1 cellular context compared by ENCODE assay signal in the genomic region with DNA sequence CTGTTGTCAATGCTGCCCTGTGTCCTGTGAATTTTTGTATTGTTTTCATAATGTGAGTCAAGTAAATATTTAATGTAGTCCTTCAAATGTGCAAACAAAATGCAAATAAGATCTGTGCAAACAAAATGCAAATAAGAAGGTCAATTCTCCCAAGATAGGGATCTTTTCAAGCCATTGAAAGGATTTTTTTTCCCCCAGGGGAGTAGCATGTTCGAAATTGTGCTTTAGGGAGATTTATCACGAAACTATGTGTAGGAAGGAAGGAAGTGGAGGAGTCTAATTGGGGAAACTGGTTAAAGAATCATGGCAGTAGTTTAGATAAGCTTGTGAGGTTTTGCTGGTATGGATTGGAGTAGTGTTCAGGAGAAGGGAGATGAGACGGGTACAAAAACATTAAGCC.
TF ChIP-seq lines count a peak whose summit lies in the region.

No MANE protein-coding gene starts in this region.

TF ChIP-seq in GM23338, 12 proteins besides CTCF, POLR2A, EP300 and RAD21 (continued from another document):
- TF ChIP-seq, protein P1, sequence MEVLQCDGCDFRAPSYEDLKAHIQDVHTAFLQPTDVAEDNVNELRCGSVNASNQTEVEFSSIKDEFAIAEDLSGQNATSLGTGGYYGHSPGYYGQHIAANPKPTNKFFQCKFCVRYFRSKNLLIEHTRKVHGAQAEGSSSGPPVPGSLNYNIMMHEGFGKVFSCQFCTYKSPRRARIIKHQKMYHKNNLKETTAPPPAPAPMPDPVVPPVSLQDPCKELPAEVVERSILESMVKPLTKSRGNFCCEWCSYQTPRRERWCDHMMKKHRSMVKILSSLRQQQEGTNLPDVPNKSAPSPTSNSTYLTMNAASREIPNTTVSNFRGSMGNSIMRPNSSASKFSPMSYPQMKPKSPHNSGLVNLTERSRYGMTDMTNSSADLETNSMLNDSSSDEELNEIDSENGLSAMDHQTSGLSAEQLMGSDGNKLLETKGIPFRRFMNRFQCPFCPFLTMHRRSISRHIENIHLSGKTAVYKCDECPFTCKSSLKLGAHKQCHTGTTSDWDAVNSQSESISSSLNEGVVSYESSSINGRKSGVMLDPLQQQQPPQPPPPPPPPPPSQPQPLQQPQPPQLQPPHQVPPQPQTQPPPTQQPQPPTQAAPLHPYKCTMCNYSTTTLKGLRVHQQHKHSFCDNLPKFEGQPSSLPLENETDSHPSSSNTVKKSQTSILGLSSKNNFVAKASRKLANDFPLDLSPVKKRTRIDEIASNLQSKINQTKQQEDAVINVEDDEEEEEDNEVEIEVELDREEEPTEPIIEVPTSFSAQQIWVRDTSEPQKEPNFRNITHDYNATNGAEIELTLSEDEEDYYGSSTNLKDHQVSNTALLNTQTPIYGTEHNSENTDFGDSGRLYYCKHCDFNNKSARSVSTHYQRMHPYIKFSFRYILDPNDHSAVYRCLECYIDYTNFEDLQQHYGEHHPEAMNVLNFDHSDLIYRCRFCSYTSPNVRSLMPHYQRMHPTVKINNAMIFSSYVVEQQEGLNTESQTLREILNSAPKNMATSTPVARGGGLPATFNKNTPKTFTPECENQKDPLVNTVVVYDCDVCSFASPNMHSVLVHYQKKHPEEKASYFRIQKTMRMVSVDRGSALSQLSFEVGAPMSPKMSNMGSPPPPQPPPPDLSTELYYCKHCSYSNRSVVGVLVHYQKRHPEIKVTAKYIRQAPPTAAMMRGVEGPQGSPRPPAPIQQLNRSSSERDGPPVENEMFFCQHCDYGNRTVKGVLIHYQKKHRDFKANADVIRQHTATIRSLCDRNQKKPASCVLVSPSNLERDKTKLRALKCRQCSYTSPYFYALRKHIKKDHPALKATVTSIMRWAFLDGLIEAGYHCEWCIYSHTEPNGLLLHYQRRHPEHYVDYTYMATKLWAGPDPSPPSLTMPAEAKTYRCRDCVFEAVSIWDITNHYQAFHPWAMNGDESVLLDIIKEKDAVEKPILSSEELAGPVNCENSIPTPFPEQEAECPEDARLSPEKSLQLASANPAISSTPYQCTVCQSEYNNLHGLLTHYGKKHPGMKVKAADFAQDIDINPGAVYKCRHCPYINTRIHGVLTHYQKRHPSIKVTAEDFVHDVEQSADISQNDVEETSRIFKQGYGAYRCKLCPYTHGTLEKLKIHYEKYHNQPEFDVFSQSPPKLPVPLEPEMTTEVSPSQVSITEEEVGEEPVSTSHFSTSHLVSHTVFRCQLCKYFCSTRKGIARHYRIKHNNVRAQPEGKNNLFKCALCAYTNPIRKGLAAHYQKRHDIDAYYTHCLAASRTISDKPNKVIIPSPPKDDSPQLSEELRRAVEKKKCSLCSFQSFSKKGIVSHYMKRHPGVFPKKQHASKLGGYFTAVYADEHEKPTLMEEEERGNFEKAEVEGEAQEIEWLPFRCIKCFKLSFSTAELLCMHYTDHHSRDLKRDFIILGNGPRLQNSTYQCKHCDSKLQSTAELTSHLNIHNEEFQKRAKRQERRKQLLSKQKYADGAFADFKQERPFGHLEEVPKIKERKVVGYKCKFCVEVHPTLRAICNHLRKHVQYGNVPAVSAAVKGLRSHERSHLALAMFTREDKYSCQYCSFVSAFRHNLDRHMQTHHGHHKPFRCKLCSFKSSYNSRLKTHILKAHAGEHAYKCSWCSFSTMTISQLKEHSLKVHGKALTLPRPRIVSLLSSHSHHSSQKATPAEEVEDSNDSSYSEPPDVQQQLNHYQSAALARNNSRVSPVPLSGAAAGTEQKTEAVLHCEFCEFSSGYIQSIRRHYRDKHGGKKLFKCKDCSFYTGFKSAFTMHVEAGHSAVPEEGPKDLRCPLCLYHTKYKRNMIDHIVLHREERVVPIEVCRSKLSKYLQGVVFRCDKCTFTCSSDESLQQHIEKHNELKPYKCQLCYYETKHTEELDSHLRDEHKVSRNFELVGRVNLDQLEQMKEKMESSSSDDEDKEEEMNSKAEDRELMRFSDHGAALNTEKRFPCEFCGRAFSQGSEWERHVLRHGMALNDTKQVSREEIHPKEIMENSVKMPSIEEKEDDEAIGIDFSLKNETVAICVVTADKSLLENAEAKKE (CRISPR knock-in tag; IDR thresholded peaks at IDR 0.05) = no peak
- TF ChIP-seq EZH2 (IDR thresholded peaks at IDR 0.05; ENCODE audit: low read depth, unreplicated experiment) (no peak), JUNB (IDR thresholded peaks at IDR 0.05; ENCODE audit: unreplicated experiment) (no peak), ZNF114 (CRISPR knock-in tag; IDR thresholded peaks at IDR 0.05) (no peak), ZNF331 (CRISPR knock-in tag; IDR thresholded peaks at IDR 0.05; ENCODE audit: low read depth) (no peak), STAT1 (IDR thresholded peaks at IDR 0.05; ENCODE audit: unreplicated experiment) (no peak), EZH2phosphoT487 (IDR thresholded peaks at IDR 0.05; ENCODE audit: unreplicated experiment) (no peak)
- TF ChIP-seq, protein P2, sequence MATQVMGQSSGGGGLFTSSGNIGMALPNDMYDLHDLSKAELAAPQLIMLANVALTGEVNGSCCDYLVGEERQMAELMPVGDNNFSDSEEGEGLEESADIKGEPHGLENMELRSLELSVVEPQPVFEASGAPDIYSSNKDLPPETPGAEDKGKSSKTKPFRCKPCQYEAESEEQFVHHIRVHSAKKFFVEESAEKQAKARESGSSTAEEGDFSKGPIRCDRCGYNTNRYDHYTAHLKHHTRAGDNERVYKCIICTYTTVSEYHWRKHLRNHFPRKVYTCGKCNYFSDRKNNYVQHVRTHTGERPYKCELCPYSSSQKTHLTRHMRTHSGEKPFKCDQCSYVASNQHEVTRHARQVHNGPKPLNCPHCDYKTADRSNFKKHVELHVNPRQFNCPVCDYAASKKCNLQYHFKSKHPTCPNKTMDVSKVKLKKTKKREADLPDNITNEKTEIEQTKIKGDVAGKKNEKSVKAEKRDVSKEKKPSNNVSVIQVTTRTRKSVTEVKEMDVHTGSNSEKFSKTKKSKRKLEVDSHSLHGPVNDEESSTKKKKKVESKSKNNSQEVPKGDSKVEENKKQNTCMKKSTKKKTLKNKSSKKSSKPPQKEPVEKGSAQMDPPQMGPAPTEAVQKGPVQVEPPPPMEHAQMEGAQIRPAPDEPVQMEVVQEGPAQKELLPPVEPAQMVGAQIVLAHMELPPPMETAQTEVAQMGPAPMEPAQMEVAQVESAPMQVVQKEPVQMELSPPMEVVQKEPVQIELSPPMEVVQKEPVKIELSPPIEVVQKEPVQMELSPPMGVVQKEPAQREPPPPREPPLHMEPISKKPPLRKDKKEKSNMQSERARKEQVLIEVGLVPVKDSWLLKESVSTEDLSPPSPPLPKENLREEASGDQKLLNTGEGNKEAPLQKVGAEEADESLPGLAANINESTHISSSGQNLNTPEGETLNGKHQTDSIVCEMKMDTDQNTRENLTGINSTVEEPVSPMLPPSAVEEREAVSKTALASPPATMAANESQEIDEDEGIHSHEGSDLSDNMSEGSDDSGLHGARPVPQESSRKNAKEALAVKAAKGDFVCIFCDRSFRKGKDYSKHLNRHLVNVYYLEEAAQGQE (IDR thresholded peaks at IDR 0.05; ENCODE audit: unreplicated experiment) = no peak
